Comparison of ENCODE assay signal across 1 cellular context in the genomic region with DNA sequence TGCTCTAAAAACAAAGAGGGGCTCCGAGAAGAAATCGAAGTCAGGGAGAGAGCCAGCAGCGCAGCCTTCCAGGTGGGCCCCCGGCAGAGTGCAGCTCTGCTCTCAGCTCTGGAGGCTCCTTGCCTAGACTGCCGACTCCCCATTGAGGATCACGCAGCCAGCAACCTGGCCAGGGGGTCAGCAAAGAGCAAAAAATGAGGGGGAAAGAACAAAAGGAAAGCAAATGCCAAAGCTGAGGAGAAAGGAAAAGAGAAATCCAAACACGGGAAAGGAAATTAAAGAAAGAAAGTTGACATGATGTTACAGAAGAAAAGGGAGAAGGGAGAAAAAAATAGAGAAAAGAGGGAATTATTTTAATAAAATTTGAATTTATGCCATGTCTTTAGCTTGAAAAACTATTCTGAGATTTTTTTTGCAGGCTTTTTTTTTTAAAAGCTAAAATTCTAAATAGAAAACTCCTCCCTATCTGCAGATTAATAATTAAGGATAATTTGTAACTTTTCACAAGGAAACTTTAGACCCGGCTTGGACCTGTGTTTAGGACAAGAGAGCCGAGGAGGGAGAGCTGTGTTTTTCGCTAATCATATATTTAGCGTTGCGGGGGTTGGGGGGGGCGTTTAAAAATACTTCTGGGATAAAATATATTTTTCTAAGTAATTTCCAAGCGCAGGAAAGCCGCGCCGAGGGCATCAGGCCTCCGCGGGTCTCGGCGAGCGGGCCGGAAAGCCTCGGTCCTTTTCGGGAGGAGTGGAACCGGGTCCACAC.
TF ChIP-seq lines count a peak whose summit lies in the region.

No MANE protein-coding gene starts in this region.

TF ChIP-seq in K562, 482 proteins besides CTCF, POLR2A, EP300 and RAD21:
- TF ChIP-seq ZNF584 (CRISPR knock-in tag; IDR thresholded peaks at IDR 0.05; ENCODE audit: low read depth) (no peak), HNRNPUL1 (IDR thresholded peaks at IDR 0.05; ENCODE audit: low read length) (no peak), KLF13 (tag; IDR thresholded peaks at IDR 0.05; ENCODE audit: borderline replicate concordance, low read depth) (no peak), NRF1 (conservative IDR thresholded peaks at IDR 0.05 in 1 of 2, IDR thresholded peaks at IDR 0.05 in 1 of 2) (no peak), ZNF212 (CRISPR knock-in tag; IDR thresholded peaks at IDR 0.05) (no peak), CBX2 (IDR thresholded peaks at IDR 0.05; ENCODE audit: insufficient read depth, low read length, poor library complexity, severe bottlenecking) (peak; percentile 61)
